23 cellular contexts compared by ENCODE assay signal in genomic region chr15:50669611-50670010, GRCh38.
"Had no signal": no experiment of that assay in that cellular context is flagged by ENCODE, and none has a peak within 500 bp of the region (broad histone marks: within the 10 kb centered on the region; RNA-seq: fewer than 3 reads in every experiment).

No MANE protein-coding gene starts in this region.

- ATAC-seq: Panc1, PC-3 had no signal

- H3K9ac ChIP-seq: SK-N-SH had no signal

- H3K27ac ChIP-seq: HL-60, RWPE1 had no signal

- H3K9me3 ChIP-seq: SK-N-SH had no signal

- DNase-seq: IMR-90, Karpas-422, KG1, MM.1S, NCI-H1092 treated with DMSO at 0.1 percent for 48 hours, NCI-H1436, NCI-H187, NCI-H2029, NCI-H2081 treated with DMSO at 0.1 percent for 48 hours, NCI-H2171, NCI-H226, NCI-H446, NCI-H510A, NCI-H524 treated with DMSO at 0.1 percent for 48 hours, NCI-H69, NCI-H774, PC-3, SHP77, SK-N-SH, SW 1271 had no signal
